Comparison of ENCODE assay signal across 28 cellular contexts in genomic region chr3:41222508-41222907, GRCh38. TPM values are rescaled to one million over a fixed set of nuclear protein-coding genes. Genes with fewer than 3 reads are reported as not detected.
A peak's percentile ranks its signal among the peaks of the same experiment; 100 is the strongest.
DNase-seq lines count a peak whose midpoint lies in the region; ATAC-seq and TF ChIP-seq lines count a peak whose summit lies in the region.
"Had no signal": no experiment of that assay in that cellular context is flagged by ENCODE, and none has a peak within 500 bp of the region (broad histone marks: within the 10 kb centered on the region; RNA-seq: fewer than 3 reads in every experiment).

No MANE protein-coding gene starts in this region.

- H3K9me3 Mint-ChIP-seq in MCF 10A (ENCODE audit: unreplicated experiment), result no peaks in the 10 kb centered on the region
- no peaks in the 10 kb centered on the region for H3K9me3 Mint-ChIP-seq in stimulated activated effector memory CD8-positive, alpha-beta T cell treated with anti-CD3 and anti-CD28 coated beads, Interleukin-12 subunit alpha, Interleukin-12 subunit beta, amount 100 ng/mL, for 72 hours
- H3K9me3 Mint-ChIP-seq: activated B cell treated with CpG ODN at 0.5 μM for 24 hours; naive thymus-derived CD8-positive, alpha-beta T cell; type B pancreatic cell had no signal

- peaks cover 3 to 25% of the 10 kb centered on the region in 2 donors for H3K4me1 ChIP-seq in breast epithelium
- H3K4me1 ChIP-seq: BLaER1, SJCRH30 had no signal

- TF ChIP-seq CTCF in MCF 10A (IDR thresholded peaks at IDR 0.05; ENCODE audit: unreplicated experiment) (no peak), breast epithelium (IDR thresholded peaks at IDR 0.05) (no peak), fibroblast of villous mesenchyme (IDR thresholded peaks at IDR 0.05; ENCODE audit: insufficient read depth, low read depth, low read length) (no peak)

- no peak overlapping the region for H3K4me3 Mint-ChIP-seq in MCF 10A (ENCODE audit: unreplicated experiment)
- H3K4me3 Mint-ChIP-seq in stimulated activated effector memory CD8-positive, alpha-beta T cell treated with anti-CD3 and anti-CD28 coated beads, Interleukin-12 subunit alpha, Interleukin-12 subunit beta, amount 100 ng/mL, for 72 hours, result no peak overlapping the region
- H3K4me3 Mint-ChIP-seq: activated B cell treated with CpG ODN at 0.5 μM for 24 hours, mesothelial cell of epicardium, type B pancreatic cell had no signal

- H3K27ac Mint-ChIP-seq in MCF 10A (ENCODE audit: low read depth, unreplicated experiment), result no peak overlapping the region
- H3K27ac Mint-ChIP-seq in stimulated activated effector memory CD8-positive, alpha-beta T cell treated with anti-CD3 and anti-CD28 coated beads, Interleukin-12 subunit alpha, Interleukin-12 subunit beta, amount 100 ng/mL, for 72 hours, result peak overlapping the region; percentile 38
- H3K27ac Mint-ChIP-seq: activated B cell treated with CpG ODN at 0.5 μM for 24 hours, mesothelial cell of epicardium, type B pancreatic cell had no signal

- H3K4me3 ChIP-seq in breast epithelium (no peak overlapping the region), fibroblast of villous mesenchyme (ENCODE audit: low read depth, low read length) (no peak overlapping the region)
- H3K4me3 ChIP-seq: adrenal gland, BLaER1, body of pancreas, K562, MG63, SJCRH30 had no signal

- no peaks in the 10 kb centered on the region for H3K9me3 ChIP-seq in breast epithelium
- H3K9me3 ChIP-seq: adrenal gland, BLaER1, body of pancreas, MG63, SJCRH30 had no signal

- peak overlapping the region in 1 of 2 donors; percentile 12 for H3K27ac ChIP-seq in breast epithelium
- H3K27ac ChIP-seq: adrenal gland, BLaER1, body of pancreas, SJCRH30 had no signal

- POLR2A ChIA-PET in MCF 10A (lab: Yijun Ruan, JAX), result interaction anchor here (1.0 kb wide), 2 partner anchors 14 to 23 kb away, joined by 4 to 7 read pairs; partner anchors contain the start of gene CTNNB1

- H3K36me3 Mint-ChIP-seq in MCF 10A (ENCODE audit: insufficient read depth, unreplicated experiment), result peaks cover 40% of the 10 kb centered on the region
- H3K36me3 Mint-ChIP-seq in stimulated activated effector memory CD8-positive, alpha-beta T cell treated with anti-CD3 and anti-CD28 coated beads, Interleukin-12 subunit alpha, Interleukin-12 subunit beta, amount 100 ng/mL, for 72 hours, result peaks cover 61% of the 10 kb centered on the region

- H3K36me3 ChIP-seq in breast epithelium, result peaks cover 11% of the 10 kb centered on the region

- CTCF ChIA-PET in MCF 10A (lab: Yijun Ruan, JAX), result no interaction called here

- no peak for TF ChIP-seq POLR2A in breast epithelium (IDR thresholded peaks at IDR 0.05)

- H3K27me3 Mint-ChIP-seq in MCF 10A (ENCODE audit: insufficient read depth, unreplicated experiment), result no peaks in the 10 kb centered on the region
- H3K27me3 Mint-ChIP-seq: activated B cell treated with CpG ODN at 0.5 μM for 24 hours; naive thymus-derived CD8-positive, alpha-beta T cell; type B pancreatic cell had no signal

- no peaks in the 10 kb centered on the region for H3K27me3 ChIP-seq in breast epithelium
- H3K27me3 ChIP-seq: adrenal gland, BLaER1, body of pancreas, MG63, SJCRH30 had no signal

- intact Hi-C loops in MCF 10A (cut with micrococcal nuclease) (no loop called here), breast epithelium (cut with DNase I; ENCODE audit: low total_unique reads) (no loop called here)

- no peak for ATAC-seq in stimulated activated effector memory CD8-positive, alpha-beta T cell treated with anti-CD3 and anti-CD28 coated beads, Interleukin-12 subunit alpha, Interleukin-12 subunit beta, amount 100 ng/mL, for 72 hours
- no peak for ATAC-seq in GM18519 (IDR thresholded peaks at IDR 0.05; ENCODE audit: low FRiP score, unreplicated experiment)
- ATAC-seq: body of pancreas; esophagus mucosa; HCT116; naive thymus-derived CD8-positive, alpha-beta T cell had no signal

- DNase-seq in MCF 10A (ENCODE audit: unreplicated experiment) (peak; percentile 49), breast epithelium (ENCODE audit: low spot score in 2 of 2) (no peak), brain pericyte (ENCODE audit: low read depth, low spot score) (peak; percentile 15), fibroblast of villous mesenchyme (ENCODE audit: low read depth) (peak; percentile 82), NCI-H82 treated with DMSO at 0.1 percent for 48 hours (lab: John Stamatoyannopoulos, UW; ENCODE audit: unreplicated experiment) (no peak), NCI-H526 treated with DMSO at 0.1 percent for 48 hours (lab: John Stamatoyannopoulos, UW) (no peak)
- DNase-seq in stimulated activated effector memory CD8-positive, alpha-beta T cell treated with anti-CD3 and anti-CD28 coated beads, Interleukin-12 subunit alpha, Interleukin-12 subunit beta, amount 100 ng/mL, for 72 hours (ENCODE audit: low spot score in 2 of 2), result no peak
- DNase-seq: activated B cell treated with CpG ODN at 0.5 μM for 24 hours; activated CD4-positive, alpha-beta T cell treated with anti-CD3 and anti-CD28 coated beads, Interleukin-2, amount 50 U/mL, for 48 hours; activated gamma-delta T cell treated with Interleukin-2 at 50 U/mL for 16 hours; adrenal gland; body of pancreas; DND-41; effector memory CD4-positive, alpha-beta T cell; hypothalamus; MG63; naive thymus-derived CD8-positive, alpha-beta T cell; NCI-H2029 treated with DMSO at 0.1 percent for 48 hours; NCI-H226; SJCRH30; stimulated activated CD4-positive, alpha-beta T cell treated with anti-CD3 and anti-CD28 coated beads, Interleukin-2, amount 100 ng/mL, for 24 hours had no signal

- BruUV-seq in MCF 10A (replicated peaks; lab: Mats Ljungman, UMichigan), result no TSS peak

- peaks cover 42% of the 10 kb centered on the region for H3K4me1 Mint-ChIP-seq in MCF 10A (ENCODE audit: insufficient read depth, unreplicated experiment)
- H3K4me1 Mint-ChIP-seq in stimulated activated effector memory CD8-positive, alpha-beta T cell treated with anti-CD3 and anti-CD28 coated beads, Interleukin-12 subunit alpha, Interleukin-12 subunit beta, amount 100 ng/mL, for 72 hours, result peaks cover 62% of the 10 kb centered on the region

RNA-seq across cellular contexts. Expression of gene CTNNB1, which starts 23.2 kb away (rescaled TPM):
- total RNA-seq in MCF 10A (2022), result 222 and 244 TPM in 2 replicates
- total RNA-seq in breast epithelium, result 100 to 1,000 TPM; 419 to 687 (median 617) TPM
- total RNA-seq in fibroblast of villous mesenchyme, result 759 and 921 TPM in 2 replicates

Comparison
In these comparisons a context has a peak if more than half of its experiments do, and no peak if none do; other contexts are left out.
1. DNase-seq: peak in MCF 10A (single experiment), brain pericyte (single experiment) and fibroblast of villous mesenchyme (single experiment); none in breast epithelium (0 of 2), stimulated activated effector memory CD8-positive, alpha-beta T cell treated with anti-CD3 and anti-CD28 coated beads, Interleukin-12 subunit alpha, Interleukin-12 subunit beta, amount 100 ng/mL, for 72 hours (0 of 2), NCI-H82 treated with DMSO at 0.1 percent for 48 hours (single experiment) and NCI-H526 treated with DMSO at 0.1 percent for 48 hours (single experiment).